8 cellular contexts compared by ENCODE assay signal in the genomic region with DNA sequence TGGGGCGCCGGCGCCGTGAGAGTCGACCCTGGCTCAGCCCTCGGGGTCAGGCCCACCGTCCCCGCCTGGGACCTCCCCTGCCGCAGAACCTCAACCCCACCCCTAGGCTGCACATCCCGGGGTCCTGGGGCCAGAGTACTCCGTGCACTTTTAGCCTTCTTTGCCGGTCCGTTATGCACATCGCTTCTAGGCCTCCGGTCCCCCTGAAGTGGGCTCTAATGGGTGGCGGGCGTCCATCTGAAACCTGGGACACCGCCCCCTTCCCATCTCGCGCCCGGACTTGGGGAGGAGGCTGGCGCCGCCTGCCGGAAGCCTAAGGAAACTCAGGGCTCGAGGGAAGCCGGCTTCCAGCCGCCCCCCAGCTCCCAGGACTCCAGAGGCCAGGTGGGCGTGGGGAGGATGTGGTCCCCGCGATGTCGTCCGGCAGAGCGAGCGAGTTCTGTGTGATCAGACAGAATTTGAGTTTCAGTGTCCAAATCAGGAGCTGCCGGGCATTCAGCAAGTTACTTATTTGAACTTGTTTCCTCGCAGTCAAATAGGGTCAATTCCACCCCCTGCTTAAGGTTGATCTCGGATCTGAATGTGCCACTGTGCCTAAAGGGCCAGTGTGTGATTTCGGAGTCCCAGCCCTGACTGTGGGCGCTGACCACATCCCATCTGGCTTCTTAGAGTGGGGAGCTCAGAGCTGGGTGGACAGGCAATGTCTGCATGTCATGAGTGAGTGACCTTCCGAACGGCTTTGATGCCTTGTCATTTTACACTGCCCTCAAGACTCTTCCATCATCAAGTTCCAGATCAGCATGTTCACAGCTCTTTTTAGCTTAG. TPM values are rescaled to one million over a fixed set of nuclear protein-coding genes. Genes with fewer than 3 reads are reported as not detected.
DNase-seq lines count a peak whose midpoint lies in the region; ATAC-seq and TF ChIP-seq lines count a peak whose summit lies in the region.

No MANE protein-coding gene starts in this region.

- H3K4me1 Mint-ChIP-seq in T-helper 17 cell = peaks cover 28% of the 10 kb centered on the region

- H3K4me1 ChIP-seq in colonic mucosa (peaks cover 7% of the 10 kb centered on the region), thyroid gland (peaks cover 31 to 40% of the 10 kb centered on the region in 2 donors)

- intact Hi-C loops in colonic mucosa (cut with DNase I) = no loop called here
- intact Hi-C loops in thyroid gland (cut with DNase I) = loop anchor here (10.0 kb wide), 1 partner anchor 92 kb away; a partner anchor contains a TSS

- H3K36me3 Mint-ChIP-seq in T-helper 17 cell (ENCODE audit: low read depth) = no peaks in the 10 kb centered on the region

- peak; percentile 61 for TF ChIP-seq CTCF in colonic mucosa (IDR thresholded peaks at IDR 0.05)
- TF ChIP-seq CTCF in thyroid gland (IDR thresholded peaks at IDR 0.05) = peak; percentile 35 to 52 (median 44)

- no peaks in the 10 kb centered on the region for H3K9me3 ChIP-seq in T-helper 17 cell (ENCODE audit: control insufficient read depth, low read length, poor library complexity, severe bottlenecking)
- H3K9me3 ChIP-seq in colonic mucosa = no peaks in the 10 kb centered on the region
- no peaks in the 10 kb centered on the region for H3K9me3 ChIP-seq in thyroid gland

- H3K27ac ChIP-seq in colonic mucosa (no peak overlapping the region), thyroid gland (no peak overlapping the region)

- DNase-seq in Caki2 (ENCODE audit: low read depth) (peak; percentile 52), HPDE6-E6E7 (ENCODE audit: extremely low spot score) (peak; percentile 50), T-helper 17 cell (peak; percentile 30 to 39 (median 31)), colonic mucosa (peak; percentile 42), lung microvascular endothelial cell (ENCODE audit: low read depth in 2 of 2) (peak; percentile 47 to 55), thyroid gland (peak; percentile 48 to 56), putamen (ENCODE audit: low spot score) (no peak), NCI-H2227 (lab: John Stamatoyannopoulos, UW; ENCODE audit: unreplicated experiment) (no peak)

- in situ Hi-C loops in Caki2 (cut with HindIII; ENCODE audit: low pct_unique_long_range_greater_than_20kb, low sequenced_read_pairs) = no loop called here

- ATAC-seq in T-helper 17 cell = peak; percentile 33

- no peak for TF ChIP-seq POLR2A in thyroid gland (IDR thresholded peaks at IDR 0.05)

- H3K36me3 ChIP-seq in colonic mucosa (no peaks in the 10 kb centered on the region), thyroid gland (no peaks in the 10 kb centered on the region)

- 39 to 43% methylated on average over 16 to 20 of the region's 41 CpGs for WGBS in thyroid gland, 2 donors

- H3K27ac Mint-ChIP-seq in T-helper 17 cell = peak overlapping the region; percentile 47

- H3K27me3 ChIP-seq in colonic mucosa = peaks cover 14% of the 10 kb centered on the region
- no peaks in the 10 kb centered on the region for H3K27me3 ChIP-seq in thyroid gland

- no peak overlapping the region for H3K9ac ChIP-seq in colonic mucosa (ENCODE audit: low read depth in 2 of 2, low read length in 2 of 2)

- peak overlapping the region; percentile 89 for H3K4me3 Mint-ChIP-seq in T-helper 17 cell

- peak overlapping the region; percentile 45 for H3K4me3 ChIP-seq in colonic mucosa
- peak overlapping the region in 1 of 3 donors; percentile 36 for H3K4me3 ChIP-seq in thyroid gland (replicated peaks in 1 of 3)

- peaks cover 16% of the 10 kb centered on the region for H3K27me3 Mint-ChIP-seq in T-helper 17 cell

RNA-seq across cellular contexts. Expression of a gene that starts 47.6 kb away (rescaled TPM):
- total RNA-seq in Caki2 (2014; rRNA removed; shearing (Covaris generic); ENCODE audit: low replicate concordance) = not detected in 2 replicates
- total RNA-seq in T-helper 17 cell = under 1 TPM; 0.12 to 0.23 TPM
- 1 to 10 TPM in 1 of 2 donors, under 1 TPM in 1; 0.98 to 1.1 TPM for total RNA-seq in colonic mucosa
- total RNA-seq in lung microvascular endothelial cell = 0.22 and 0.79 TPM in 2 replicates
- total RNA-seq in thyroid gland = 10 to 100 TPM in 3 of 4 donors, 1 to 10 TPM in 1; 1.3 to 38.5 (median 16.5) TPM

Comparison
In these comparisons a context has a peak if more than half of its experiments do, and no peak if none do; other contexts are left out.
1. DNase-seq: peak in Caki2 (single experiment), HPDE6-E6E7 (single experiment), T-helper 17 cell (3 of 3), colonic mucosa (single experiment), lung microvascular endothelial cell (2 of 2) and thyroid gland (2 of 2); none in putamen (single experiment) and NCI-H2227 (single experiment).